Comparison of ENCODE assay signal across 8 cellular contexts in genomic region chr7:32588657-32589056, GRCh38.
DNase-seq lines count a peak whose midpoint lies in the region; ATAC-seq, FAIRE-seq and TF ChIP-seq lines count a peak whose summit lies in the region.

No MANE protein-coding gene starts in this region.

- FAIRE-seq in small intestine (lab: Jason Lieb, UNC) = no peak

- ATAC-seq in HG02759 (IDR thresholded peaks at IDR 0.05; ENCODE audit: unreplicated experiment) (peak; percentile 74), right cardiac atrium (peak; percentile 25 to 44), HG03521 (IDR thresholded peaks at IDR 0.05; ENCODE audit: unreplicated experiment) (no peak)

- DNase-seq in GM10248 (ENCODE audit: extremely low spot score) = peak; percentile 56
- peak; percentile 52 for DNase-seq in SKM-1 (lab: John Stamatoyannopoulos, UW; ENCODE audit: unreplicated experiment)
- no peak for DNase-seq in right cardiac atrium
- no peak for DNase-seq in Peyer's patch
- no peak for DNase-seq in NCI-H1048 (lab: John Stamatoyannopoulos, UW)
- no peak for DNase-seq in small intestine

- intact Hi-C loops in right cardiac atrium (cut with DNase I) = no loop called here

- H3K4me1 ChIP-seq in right cardiac atrium (ENCODE audit: control insufficient read depth, insufficient read depth, low read length) (peaks cover 15% of the 10 kb centered on the region), Peyer's patch (no peaks in the 10 kb centered on the region), small intestine (ENCODE audit: control insufficient read depth in 2 of 2, insufficient read depth in 1 of 2, low read depth in 1 of 2, low read length in 1 of 2) (no peaks in the 10 kb centered on the region)

- POLR2A ChIA-PET in GM10248 (lab: Yijun Ruan, JAX) = no interaction called here

- no peaks in the 10 kb centered on the region for H3K27me3 ChIP-seq in right cardiac atrium (ENCODE audit: control insufficient read depth, insufficient read depth)
- no peaks in the 10 kb centered on the region for H3K27me3 ChIP-seq in Peyer's patch
- no peaks in the 10 kb centered on the region for H3K27me3 ChIP-seq in small intestine (ENCODE audit: control insufficient read depth in 2 of 2, insufficient read depth in 2 of 2, low read length in 2 of 2)

- WGBS in right cardiac atrium = 23% methylated on average over 2 of the region's 2 CpGs
- WGBS in small intestine, 3 donors = 33 to 56% (median 43%) methylated on average over 2 of the region's 2 CpGs

- H3K4me3 ChIP-seq in right cardiac atrium (ENCODE audit: low read length) (no peak overlapping the region), Peyer's patch (no peak overlapping the region), small intestine (ENCODE audit: low read depth in 1 of 2, low read length in 2 of 2) (no peak overlapping the region)

- TF ChIP-seq CTCF in GM10248 (IDR thresholded peaks at IDR 0.05; ENCODE audit: control extremely low read depth, extremely low read depth, low read depth, missing control alignments) = peak; percentile 19
- no peak for TF ChIP-seq CTCF in Peyer's patch (IDR thresholded peaks at IDR 0.05)

- H3K27ac ChIP-seq in right cardiac atrium (ENCODE audit: low read length) (peak overlapping the region; percentile 67), Peyer's patch (peak overlapping the region in 1 of 4 donors; percentile 40), small intestine (ENCODE audit: low read depth in 1 of 2, low read length in 1 of 2) (no peak overlapping the region)

- CTCF ChIA-PET in GM10248 (lab: Yijun Ruan, JAX) = interaction anchor here (1.1 to 1.7 kb wide), 2 partner anchors 10 to 212 kb away, joined by 3 to 5 read pairs; no protein-coding TSS in a partner anchor

- H3K9me3 ChIP-seq in right cardiac atrium (ENCODE audit: control insufficient read depth, low read length) (no peaks in the 10 kb centered on the region), Peyer's patch (no peaks in the 10 kb centered on the region), small intestine (ENCODE audit: control insufficient read depth, low read depth) (no peaks in the 10 kb centered on the region)

- peaks cover 0 to 40% (median 0%) of the 10 kb centered on the region in 3 donors for H3K36me3 ChIP-seq in Peyer's patch
- peaks cover 2 to 3% of the 10 kb centered on the region in 2 donors for H3K36me3 ChIP-seq in small intestine (ENCODE audit: control insufficient read depth in 2 of 2, insufficient read depth in 2 of 2, low read length in 2 of 2)

- no peak for TF ChIP-seq POLR2A in Peyer's patch (IDR thresholded peaks at IDR 0.05)

Comparison
In these comparisons a context has a peak if more than half of its experiments do, and no peak if none do; other contexts are left out.
1. DNase-seq: peak in GM10248 (single experiment) and SKM-1 (single experiment); none in right cardiac atrium (0 of 3), Peyer's patch (0 of 3), NCI-H1048 (single experiment) and small intestine (single experiment).